ENCODE assay signal across 1 cellular context in the genomic region with DNA sequence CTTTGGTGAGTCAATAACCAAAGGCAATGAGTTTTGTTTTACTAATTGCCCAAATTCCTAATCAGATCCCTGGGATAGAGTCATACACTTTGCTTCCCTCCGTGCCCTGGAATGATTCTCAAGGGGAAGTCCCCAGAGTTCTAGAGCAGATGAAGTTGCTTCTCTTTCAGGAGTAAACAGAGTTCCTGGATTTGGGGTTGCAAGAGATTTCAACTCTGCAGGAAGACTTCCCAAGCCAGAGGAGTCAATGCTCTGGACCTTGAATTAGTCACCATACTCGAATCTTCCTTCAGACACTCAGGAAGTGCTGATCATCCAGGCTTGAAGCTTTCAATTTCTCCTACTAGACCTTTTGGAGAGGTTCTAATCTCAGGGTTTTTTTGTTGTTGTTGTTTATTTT.
TF ChIP-seq lines count a peak whose summit lies in the region.

No MANE protein-coding gene starts in this region.

TF ChIP-seq in GM23338, 12 proteins besides CTCF, POLR2A, EP300 and RAD21 (continued from another document):
- TF ChIP-seq, protein P1, sequence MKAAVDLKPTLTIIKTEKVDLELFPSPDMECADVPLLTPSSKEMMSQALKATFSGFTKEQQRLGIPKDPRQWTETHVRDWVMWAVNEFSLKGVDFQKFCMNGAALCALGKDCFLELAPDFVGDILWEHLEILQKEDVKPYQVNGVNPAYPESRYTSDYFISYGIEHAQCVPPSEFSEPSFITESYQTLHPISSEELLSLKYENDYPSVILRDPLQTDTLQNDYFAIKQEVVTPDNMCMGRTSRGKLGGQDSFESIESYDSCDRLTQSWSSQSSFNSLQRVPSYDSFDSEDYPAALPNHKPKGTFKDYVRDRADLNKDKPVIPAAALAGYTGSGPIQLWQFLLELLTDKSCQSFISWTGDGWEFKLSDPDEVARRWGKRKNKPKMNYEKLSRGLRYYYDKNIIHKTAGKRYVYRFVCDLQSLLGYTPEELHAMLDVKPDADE (IDR thresholded peaks at IDR 0.05), result no peak
- TF ChIP-seq CREB1 (CRISPR knock-in tag; IDR thresholded peaks at IDR 0.05; ENCODE audit: low read depth) (no peak), STAT1 (IDR thresholded peaks at IDR 0.05; ENCODE audit: unreplicated experiment) (no peak), JUNB (IDR thresholded peaks at IDR 0.05; ENCODE audit: unreplicated experiment) (no peak), POLR2AphosphoS5 (IDR thresholded peaks at IDR 0.05; ENCODE audit: low read depth) (no peak)
